15 cellular contexts compared by ENCODE assay signal in the genomic region with DNA sequence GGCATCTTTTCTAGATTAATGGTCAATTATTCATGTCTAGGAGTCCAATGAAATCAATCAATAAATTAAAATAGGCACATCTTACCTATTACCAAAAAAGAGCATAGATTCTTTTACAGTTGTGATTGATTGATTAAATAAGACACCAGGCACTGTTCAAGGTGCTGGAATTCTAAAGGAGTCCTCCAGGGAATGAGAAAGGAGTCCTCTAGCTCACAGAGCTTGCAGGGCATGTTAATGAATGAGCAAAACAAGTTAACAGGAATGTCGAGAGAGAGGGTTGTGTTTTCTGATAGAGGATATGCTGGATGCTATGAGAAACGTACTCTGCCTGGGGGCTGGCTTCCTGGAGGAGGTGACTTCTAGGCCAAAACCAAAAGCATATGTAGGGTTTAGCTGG.
"Had no signal": no experiment of that assay in that cellular context is flagged by ENCODE, and none has a peak within 500 bp of the region (broad histone marks: within the 10 kb centered on the region; RNA-seq: fewer than 3 reads in every experiment).

No MANE protein-coding gene starts in this region.

- H3K36me3 Mint-ChIP-seq: activated naive CD4-positive, alpha-beta T cell treated with anti-CD3 and anti-CD28 coated beads, Interleukin-2, amount 50 U/mL, for 72 hours had no signal

- H3K4me1 Mint-ChIP-seq: endodermal cell, neural crest cell had no signal

- H3K36me3 ChIP-seq: pancreas, spleen had no signal

- H3K4me3 Mint-ChIP-seq: activated T-cell treated with anti-CD3 and anti-CD28 coated beads, Interleukin-2, amount 50 U/mL, for 4 hours; endodermal cell; neural crest cell had no signal

- H3K9me3 ChIP-seq: pancreas had no signal

- ATAC-seq: activated naive CD4-positive, alpha-beta T cell treated with anti-CD3 and anti-CD28 coated beads, Interleukin-2, amount 50 U/mL, for 72 hours; activated T-cell treated with anti-CD3 and anti-CD28 coated beads, Interleukin-2, amount 50 U/mL, for 4 hours had no signal

- H3K4me3 ChIP-seq: pancreas, spleen had no signal

- H3K27ac ChIP-seq: pancreas, spleen had no signal

- H3K4me1 ChIP-seq: pancreas, spleen had no signal

- DNase-seq: activated CD4-positive, alpha-beta T cell treated with anti-CD3 and anti-CD28 coated beads, Interleukin-2, amount 50 U/mL, for 48 hours; activated CD4-positive, CD25-positive, alpha-beta regulatory T cell treated with anti-CD3 and anti-CD28 coated beads, Interleukin-2, amount 50 U/mL, for 72 hours; activated effector memory CD4-positive, alpha-beta T cell treated with anti-CD3 and anti-CD28 coated beads, Interleukin-2, amount 50 U/mL, for 16 hours; activated T-cell treated with anti-CD3 and anti-CD28 coated beads, Interleukin-2, amount 50 U/mL, for 4 hours; dermis blood vessel endothelial cell; endodermal cell; erythroblast; glutamatergic neuron; spleen; stimulated activated CD4-positive, alpha-beta T cell treated with anti-CD3 and anti-CD28 coated beads, Interleukin-1b, Interleukin-23, amount 100 ng/mL, for 48 hours; stimulated activated naive CD4-positive, alpha-beta T cell; T-helper 2 cell had no signal

- H3K27me3 ChIP-seq: pancreas, spleen had no signal

- H3K27ac Mint-ChIP-seq: activated naive CD4-positive, alpha-beta T cell treated with anti-CD3 and anti-CD28 coated beads, Interleukin-2, amount 50 U/mL, for 72 hours; endodermal cell had no signal
